In the genomic region with DNA sequence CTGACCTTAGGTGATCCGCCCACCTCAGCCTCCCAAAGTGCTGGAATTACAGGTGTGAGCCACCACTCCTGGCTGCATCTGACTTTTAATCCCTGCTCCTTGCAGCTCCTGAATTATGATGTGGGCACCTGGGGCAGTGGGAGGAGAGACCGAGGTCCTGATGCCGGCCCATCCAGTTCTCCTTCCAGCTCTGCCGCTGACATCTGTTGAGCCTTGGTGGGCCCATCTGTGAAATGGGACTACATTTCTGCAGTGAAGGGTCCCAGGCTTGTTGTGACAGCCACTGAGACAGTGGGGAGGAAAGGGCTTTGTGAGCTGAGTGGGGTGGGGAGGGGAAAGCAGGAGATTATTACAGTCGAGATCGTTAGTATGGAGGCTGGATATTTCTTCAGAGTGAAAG, we compare ENCODE assay signal across 28 cellular contexts. TPM values are rescaled to one million over a fixed set of nuclear protein-coding genes. Genes with fewer than 3 reads are reported as not detected.
A peak's percentile ranks its signal among the peaks of the same experiment; 100 is the strongest.
DNase-seq lines count a peak whose midpoint lies in the region; ATAC-seq and TF ChIP-seq lines count a peak whose summit lies in the region.
"Had no signal": no experiment of that assay in that cellular context is flagged by ENCODE, and none has a peak within 500 bp of the region (broad histone marks: within the 10 kb centered on the region; RNA-seq: fewer than 3 reads in every experiment).

No MANE protein-coding gene starts in this region.

- H3K36me3 ChIP-seq in MM.1S (replicated peaks; ENCODE audit: insufficient read depth, low read length) (no peaks in the 10 kb centered on the region), spleen (no peaks in the 10 kb centered on the region)
- H3K36me3 ChIP-seq: HAP-1, Peyer's patch, SJCRH30 had no signal

- H3K79me2 ChIP-seq in MM.1S (ENCODE audit: low read length), result no peaks in the 10 kb centered on the region

- no peaks in the 10 kb centered on the region for H3K9me3 ChIP-seq in MM.1S (replicated peaks; ENCODE audit: insufficient read depth, low read length)
- H3K9me3 ChIP-seq in spleen, result no peaks in the 10 kb centered on the region
- H3K9me3 ChIP-seq: HAP-1, Peyer's patch, SJCRH30 had no signal

- peaks cover 6% of the 10 kb centered on the region for H3K4me1 Mint-ChIP-seq in glutamatergic neuron (ENCODE audit: low read depth, unreplicated experiment)

- H3K4me1 ChIP-seq in MM.1S (ENCODE audit: low read length) (no peaks in the 10 kb centered on the region), spleen (peaks cover 3 to 45% (median 30%) of the 10 kb centered on the region in 6 donors)
- H3K4me1 ChIP-seq: HAP-1 had no signal

- H3K27me3 Mint-ChIP-seq in glutamatergic neuron (ENCODE audit: unreplicated experiment), result peaks cover 1% of the 10 kb centered on the region
- H3K27me3 Mint-ChIP-seq: CD4-positive, alpha-beta memory T cell had no signal

- TF ChIP-seq POLR2A in spleen (IDR thresholded peaks at IDR 0.05), result no peak

- peak; percentile 33 for DNase-seq in DMS53 (lab: John Stamatoyannopoulos, UW)
- DNase-seq in DMS53 treated with DMSO at 0.1 percent for 48 hours (lab: John Stamatoyannopoulos, UW; ENCODE audit: unreplicated experiment), result no peak
- DNase-seq in MM.1S, result no peak
- peak; percentile 7 for DNase-seq in glutamatergic neuron
- DNase-seq in posterior vena cava (ENCODE audit: low spot score), result peak; percentile 49
- DNase-seq in NCI-H748 (lab: John Stamatoyannopoulos, UW; ENCODE audit: unreplicated experiment), result no peak
- DNase-seq in spleen, result no peak
- DNase-seq: CD4-positive, alpha-beta memory T cell; COR-L47; DMS79; EL; GDM1; HFFc6; KG1; NCI-H1048; NCI-H1417; NCI-H1694; NCI-H2029 treated with DMSO at 0.1 percent for 48 hours; NCI-H446 treated with DMSO at 0.1 percent for 48 hours; NCI-H526; OCI-M1; Peyer's patch; SJCRH30 had no signal

- no peak overlapping the region for H3K27ac ChIP-seq in MM.1S (ENCODE audit: low read length)
- H3K27ac ChIP-seq in spleen, result no peak overlapping the region
- H3K27ac ChIP-seq: 22Rv1, Peyer's patch, SJCRH30 had no signal

- no peak overlapping the region for H2AFZ ChIP-seq in MM.1S (ENCODE audit: low read length)

- intact Hi-C loops in posterior vena cava (cut with DNase I) (loop anchor here (5.0 kb wide), 2 partner anchors 174 to 229 kb away; partner anchors contain the start of genes PLA2G2A (in 1 of the 2) and PLA2G2E (in 1 of the 2)), spleen (cut with DNase I; ENCODE audit: low total_unique reads) (loop anchor here (5.0 kb wide), 2 partner anchors 49 to 179 kb away; no protein-coding TSS in a partner anchor)

- H3K4me3 ChIP-seq in MM.1S (ENCODE audit: low read length) (no peak overlapping the region), spleen (no peak overlapping the region)
- H3K4me3 ChIP-seq: GM12878, HAP-1, Peyer's patch, SJCRH30 had no signal

- no peak overlapping the region for H3K4me3 Mint-ChIP-seq in glutamatergic neuron (ENCODE audit: unreplicated experiment)
- H3K4me3 Mint-ChIP-seq: HFFc6 had no signal

- H3K9me3 Mint-ChIP-seq in glutamatergic neuron (ENCODE audit: unreplicated experiment), result peaks cover 3% of the 10 kb centered on the region
- H3K9me3 Mint-ChIP-seq: CD4-positive, alpha-beta memory T cell; HFFc6 had no signal

- no peaks in the 10 kb centered on the region for H4K20me1 ChIP-seq in MM.1S (ENCODE audit: insufficient read depth, low read length)

- H3K4me2 ChIP-seq in MM.1S (ENCODE audit: low read depth, low read length), result 0 out of 2 replicates have a peak overlapping the region, but pooled peaks have one; percentile 13

- H3K27ac Mint-ChIP-seq in glutamatergic neuron (ENCODE audit: unreplicated experiment), result no peak overlapping the region
- H3K27ac Mint-ChIP-seq: CD4-positive, alpha-beta memory T cell; HFFc6 had no signal

- H3K9ac ChIP-seq in MM.1S (ENCODE audit: low read length), result no peak overlapping the region

- no peak for TF ChIP-seq CTCF in MM.1S (IDR thresholded peaks at IDR 0.05; ENCODE audit: low read length)
- no peak for TF ChIP-seq CTCF in glutamatergic neuron (IDR thresholded peaks at IDR 0.05; ENCODE audit: partially characterized antibody, unreplicated experiment)
- TF ChIP-seq CTCF in spleen (IDR thresholded peaks at IDR 0.05 in 8 of 11, conservative IDR thresholded peaks at IDR 0.05 in 3 of 11), result no peak

- H3K27me3 ChIP-seq in MM.1S (replicated peaks; ENCODE audit: insufficient read depth, low read length) (peaks cover 21% of the 10 kb centered on the region), spleen (replicated peaks in 1 of 7) (no peaks in the 10 kb centered on the region)
- H3K27me3 ChIP-seq: Peyer's patch, SJCRH30 had no signal

- ATAC-seq in GM18861 (IDR thresholded peaks at IDR 0.05; ENCODE audit: unreplicated experiment), result no peak
- ATAC-seq: GM12878 had no signal

- H3F3A ChIP-seq in MM.1S (ENCODE audit: insufficient read depth, low read length), result no peaks in the 10 kb centered on the region

- 80 to 92% (median 83%) methylated on average over 6 of the region's 6 CpGs for WGBS in spleen, 5 donors

- H3K36me3 Mint-ChIP-seq in glutamatergic neuron (ENCODE audit: unreplicated experiment), result no peaks in the 10 kb centered on the region
- H3K36me3 Mint-ChIP-seq: CD4-positive, alpha-beta memory T cell had no signal

- H3K9me2 ChIP-seq in MM.1S (replicated peaks; ENCODE audit: insufficient read depth, low read length), result no peaks in the 10 kb centered on the region

RNA-seq across cellular contexts. Expression of gene PLA2G2F, which starts 11.8 kb away (rescaled TPM):
- total RNA-seq in glutamatergic neuron (ENCODE audit: unreplicated experiment) (not detected), posterior vena cava (not detected), spleen (not detected)
- polyA plus RNA-seq in spleen, result not detected
- total RNA-seq: CD4-positive, alpha-beta memory T cell; GM12878; HFFc6; SJCRH30 had no signal
- polyA plus RNA-seq: BJ; CD4-positive, alpha-beta memory T cell had no signal

RNA-seq across cellular contexts. Expression of gene PLA2G2D, which starts 31.6 kb away (rescaled TPM):
- total RNA-seq in glutamatergic neuron (ENCODE audit: unreplicated experiment) (not detected), posterior vena cava (not detected), spleen (10 to 100 TPM in 1 of 7 donors, 1 to 10 TPM in 5, under 1 TPM in 1; 0.92 to 17.4 (median 5.9) TPM)
- polyA plus RNA-seq in spleen, result 10 to 100 TPM in 2 of 3 donors, 1 to 10 TPM in 1; 5.7 to 28.7 (median 10.6) TPM
- total RNA-seq: CD4-positive, alpha-beta memory T cell; HFFc6; SJCRH30 had no signal
- polyA plus RNA-seq: BJ had no signal

RNA-seq across cellular contexts. Expression of gene UBXN10, which starts 34.9 kb away (rescaled TPM):
- 0.49 TPM for total RNA-seq in glutamatergic neuron (ENCODE audit: unreplicated experiment)
- total RNA-seq in posterior vena cava, result under 1 TPM; 0.29 to 0.60 TPM
- under 1 TPM; 0.15 to 0.26 (median 0.19) TPM for total RNA-seq in spleen
- polyA plus RNA-seq in spleen, result under 1 TPM; 0.07 to 0.18 (median 0.10) TPM
- total RNA-seq: GM12878, HFFc6, SJCRH30 had no signal
- polyA plus RNA-seq: BJ had no signal

RNA-seq across cellular contexts. Expression of gene PLA2G2C, which starts 35.3 kb away (rescaled TPM):
- not detected for total RNA-seq in glutamatergic neuron (ENCODE audit: unreplicated experiment)
- total RNA-seq in posterior vena cava, result under 1 TPM; 0.14 to 0.24 TPM
- under 1 TPM in 1 of 7 donors, not detected in 6; 0.17 TPM for total RNA-seq in spleen
- polyA plus RNA-seq in spleen, result not detected
- total RNA-seq: CD4-positive, alpha-beta memory T cell; GM12878; HFFc6; SJCRH30 had no signal
- polyA plus RNA-seq: BJ; CD4-positive, alpha-beta memory T cell had no signal

Comparison
In these comparisons a context has a peak if more than half of its experiments do, and no peak if none do; other contexts are left out.
1. DNase-seq: peak in DMS53 (single experiment), glutamatergic neuron (single experiment) and posterior vena cava (single experiment); none in DMS53 treated with DMSO at 0.1 percent for 48 hours (single experiment), MM.1S (single experiment), NCI-H748 (single experiment) and spleen (single experiment).